In genomic region chr16:56986908-56987307, GRCh38 we compare ENCODE assay signal across 1 cellular context.
TF ChIP-seq lines count a peak whose summit lies in the region.

No MANE protein-coding gene starts in this region.

TF ChIP-seq in HepG2, 621 proteins besides CTCF, POLR2A, EP300 and RAD21:
- 0 out of 2 replicates have a peak, but pooled peaks have one; percentile 66 for TF ChIP-seq NPAS2 (CRISPR knock-in tag; IDR thresholded peaks at IDR 0.05; ENCODE audit: borderline replicate concordance)
- TF ChIP-seq GATAD2A (CRISPR knock-in tag; IDR thresholded peaks at IDR 0.05), result 0 out of 2 replicates have a peak, but pooled peaks have one; percentile 19
- TF ChIP-seq ZNF770 (CRISPR knock-in tag; IDR thresholded peaks at IDR 0.05), result peak; percentile 92
